In genomic region chr14:35401853-35402252, GRCh38 we compare ENCODE assay signal across 9 cellular contexts. TPM values are rescaled to one million over a fixed set of nuclear protein-coding genes. Genes with fewer than 3 reads are reported as not detected.
DNase-seq lines count a peak whose midpoint lies in the region; ATAC-seq and TF ChIP-seq lines count a peak whose summit lies in the region.
"Had no signal": no experiment of that assay in that cellular context is flagged by ENCODE, and none has a peak within 500 bp of the region (broad histone marks: within the 10 kb centered on the region; RNA-seq: fewer than 3 reads in every experiment).

No MANE protein-coding gene starts in this region.

- peaks cover 15 to 36% of the 10 kb centered on the region in 2 donors for H3K36me3 ChIP-seq in vagina

- intact Hi-C loops in Right ventricle myocardium inferior (cut with DNase I) (loop anchor here (5.0 kb wide), 1 partner anchor 280 kb away; the partner anchor contains the start of genes PPP2R3C and PRORP), Right ventricle myocardium superior (cut with DNase I) (loop anchor here (2.0 kb wide), 1 partner anchor 109 kb away; the partner anchor contains the start of gene PSMA6), vagina (cut with DNase I) (loop anchor here (5.0 kb wide), 2 partner anchors 35 to 110 kb away; partner anchors contain the start of gene PSMA6)

- TF ChIP-seq POLR2A in vagina (IDR thresholded peaks at IDR 0.05) = no peak

- TF ChIP-seq CTCF in vagina (IDR thresholded peaks at IDR 0.05) (no peak), GM20000 (IDR thresholded peaks at IDR 0.05; ENCODE audit: extremely low read depth, missing control alignments) (no peak)

- H3K4me3 ChIP-seq in vagina = peak overlapping the region; percentile 92 to 97

- H3K27ac ChIP-seq in vagina = peak overlapping the region; percentile 100

- H3K27me3 ChIP-seq in vagina = no peaks in the 10 kb centered on the region

- no peaks in the 10 kb centered on the region for H3K9me3 ChIP-seq in vagina

- peak; percentile 75 for DNase-seq in Right ventricle myocardium inferior (ENCODE audit: missing footprints)
- no peak for DNase-seq in Right ventricle myocardium superior
- DNase-seq in dermis blood vessel endothelial cell = peak; percentile 71
- peak; percentile 21 for DNase-seq in mucosa of gallbladder (ENCODE audit: low spot score)
- DNase-seq in vagina (ENCODE audit: extremely low spot score in 2 of 2) = no peak
- DNase-seq in GM20000 (ENCODE audit: low spot score) = no peak
- DNase-seq in SW480 (ENCODE audit: low spot score) = no peak
- DNase-seq: DMS79 treated with DMSO at 0.1 percent for 48 hours had no signal

- ATAC-seq in Right ventricle myocardium inferior (no peak), Right ventricle myocardium superior (ENCODE audit: poor library complexity) (no peak), GM21619 (IDR thresholded peaks at IDR 0.05; ENCODE audit: unreplicated experiment) (no peak)

- peaks cover 74% of the 10 kb centered on the region for H3K4me1 ChIP-seq in vagina

RNA-seq across cellular contexts. Expression of gene NFKBIA, which starts 2.7 kb away (rescaled TPM):
- total RNA-seq in Right ventricle myocardium inferior = 83.0 TPM
- 73.3 TPM for total RNA-seq in Right ventricle myocardium superior
- 138 and 262 TPM in 2 replicates for total RNA-seq in dermis blood vessel endothelial cell
- 74.8 TPM for total RNA-seq in mucosa of gallbladder
- 1,179 TPM for total RNA-seq in vagina

Comparison
In these comparisons a context has a peak if more than half of its experiments do, and no peak if none do; other contexts are left out.
1. DNase-seq: peak in Right ventricle myocardium inferior (single experiment), dermis blood vessel endothelial cell (single experiment) and mucosa of gallbladder (single experiment); none in Right ventricle myocardium superior (single experiment), vagina (0 of 2), GM20000 (single experiment) and SW480 (single experiment).